1 cellular context compared by ENCODE assay signal in the genomic region with DNA sequence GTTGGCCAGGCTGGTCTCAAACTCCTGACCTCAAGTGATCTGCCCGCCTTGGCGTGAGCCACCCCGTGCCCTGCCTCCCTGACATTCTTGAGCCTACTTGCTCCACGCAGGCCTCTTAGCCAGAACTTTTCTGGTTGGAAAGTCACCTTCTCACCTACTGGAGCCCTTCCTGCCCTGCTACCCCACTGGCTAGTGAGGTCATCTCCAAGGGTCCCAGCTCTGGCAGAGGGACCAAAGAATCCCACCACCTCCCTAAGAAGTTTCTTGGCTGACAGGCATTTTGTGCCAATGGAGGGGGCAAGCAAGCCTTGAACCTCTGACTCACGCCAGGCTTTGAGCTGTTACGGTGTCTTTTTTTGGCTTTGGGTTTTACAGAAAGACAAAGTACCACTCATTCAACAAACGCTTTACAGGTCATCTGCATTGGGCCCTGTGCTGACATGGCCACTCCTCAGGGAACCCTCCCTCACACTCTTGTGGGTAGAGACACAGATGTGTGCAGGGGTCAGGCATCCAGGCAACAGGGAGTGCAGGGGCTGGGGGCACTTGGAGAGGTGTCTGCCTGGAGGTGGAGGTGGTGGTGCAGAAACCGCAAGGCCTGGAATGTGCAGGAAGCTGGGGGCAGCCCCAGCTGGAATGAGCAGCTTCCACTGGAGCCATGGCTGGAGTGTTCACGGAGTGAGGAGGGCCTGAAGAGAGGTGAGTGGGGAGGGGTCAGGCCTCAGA.
TF ChIP-seq lines count a peak whose summit lies in the region.

No MANE protein-coding gene starts in this region.

TF ChIP-seq in HepG2, 621 proteins besides CTCF, POLR2A, EP300 and RAD21 (continued from another document):
- TF ChIP-seq, protein P1, sequence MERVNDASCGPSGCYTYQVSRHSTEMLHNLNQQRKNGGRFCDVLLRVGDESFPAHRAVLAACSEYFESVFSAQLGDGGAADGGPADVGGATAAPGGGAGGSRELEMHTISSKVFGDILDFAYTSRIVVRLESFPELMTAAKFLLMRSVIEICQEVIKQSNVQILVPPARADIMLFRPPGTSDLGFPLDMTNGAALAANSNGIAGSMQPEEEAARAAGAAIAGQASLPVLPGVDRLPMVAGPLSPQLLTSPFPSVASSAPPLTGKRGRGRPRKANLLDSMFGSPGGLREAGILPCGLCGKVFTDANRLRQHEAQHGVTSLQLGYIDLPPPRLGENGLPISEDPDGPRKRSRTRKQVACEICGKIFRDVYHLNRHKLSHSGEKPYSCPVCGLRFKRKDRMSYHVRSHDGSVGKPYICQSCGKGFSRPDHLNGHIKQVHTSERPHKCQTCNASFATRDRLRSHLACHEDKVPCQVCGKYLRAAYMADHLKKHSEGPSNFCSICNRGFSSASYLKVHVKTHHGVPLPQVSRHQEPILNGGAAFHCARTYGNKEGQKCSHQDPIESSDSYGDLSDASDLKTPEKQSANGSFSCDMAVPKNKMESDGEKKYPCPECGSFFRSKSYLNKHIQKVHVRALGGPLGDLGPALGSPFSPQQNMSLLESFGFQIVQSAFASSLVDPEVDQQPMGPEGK (CRISPR knock-in tag; IDR thresholded peaks at IDR 0.05) = 0 out of 2 replicates have a peak, but pooled peaks have one; percentile 19
- no peak for TF ChIP-seq JUNB (CRISPR knock-in tag; IDR thresholded peaks at IDR 0.05; ENCODE audit: borderline replicate concordance)
- 0 out of 2 replicates have a peak, but pooled peaks have one; percentile 26 for TF ChIP-seq ZNF232 (CRISPR knock-in tag; IDR thresholded peaks at IDR 0.05; ENCODE audit: borderline replicate concordance)
- no peak for TF ChIP-seq ZNF274 (CRISPR knock-in tag; IDR thresholded peaks at IDR 0.05)
- no peak for TF ChIP-seq RELA (CRISPR knock-in tag; IDR thresholded peaks at IDR 0.05)
- TF ChIP-seq SRSF4 (IDR thresholded peaks at IDR 0.05; ENCODE audit: low read depth, low read length, poor library complexity, severe bottlenecking) = no peak
- TF ChIP-seq ATRX (CRISPR knock-in tag; IDR thresholded peaks at IDR 0.05; ENCODE audit: borderline replicate concordance) = no peak
- no peak for TF ChIP-seq ASH2L (IDR thresholded peaks at IDR 0.05; ENCODE audit: insufficient read length, low read depth, low read length)
- TF ChIP-seq ZBTB20 (CRISPR knock-in tag; IDR thresholded peaks at IDR 0.05; ENCODE audit: borderline replicate concordance, low read depth) = no peak
- no peak for TF ChIP-seq HMG20A (CRISPR knock-in tag; IDR thresholded peaks at IDR 0.05; ENCODE audit: borderline replicate concordance)
